Comparison of ENCODE assay signal across 14 cellular contexts in genomic region chr5:143033535-143034260, GRCh38.
DNase-seq lines count a peak whose midpoint lies in the region; ATAC-seq, FAIRE-seq and TF ChIP-seq lines count a peak whose summit lies in the region.
"Had no signal": no experiment of that assay in that cellular context is flagged by ENCODE, and none has a peak within 500 bp of the region (broad histone marks: within the 10 kb centered on the region; RNA-seq: fewer than 3 reads in every experiment).

No MANE protein-coding gene starts in this region.

- H3K27me3 ChIP-seq in bronchial epithelial cell (ENCODE audit: control insufficient read depth, insufficient read depth, low read length) (no peaks in the 10 kb centered on the region), mesendoderm (ENCODE audit: insufficient read depth, low read length, poor library complexity) (no peaks in the 10 kb centered on the region)
- H3K27me3 ChIP-seq: ascending aorta, heart right ventricle had no signal

- no peak overlapping the region for H3K9ac ChIP-seq in mesendoderm (ENCODE audit: low read length)

- no peak overlapping the region for H3K4me2 ChIP-seq in mesendoderm (ENCODE audit: low read length)

- H2BK5ac ChIP-seq in mesendoderm (ENCODE audit: low read length): no peak overlapping the region

- H3K36me3 ChIP-seq in bronchial epithelial cell (ENCODE audit: control insufficient read depth, insufficient read depth, low read length): no peaks in the 10 kb centered on the region
- no peaks in the 10 kb centered on the region for H3K36me3 ChIP-seq in mesendoderm (ENCODE audit: control insufficient read depth, insufficient read depth, low read length)

- no peak overlapping the region for H2BK120ac ChIP-seq in mesendoderm (ENCODE audit: low read depth, low read length)

- H3K27ac ChIP-seq in mesendoderm (ENCODE audit: low read depth, low read length): no peak overlapping the region
- H3K27ac ChIP-seq: ascending aorta, heart right ventricle had no signal

- no peaks in the 10 kb centered on the region for H3K79me1 ChIP-seq in mesendoderm (ENCODE audit: low read length)

- FAIRE-seq in bronchial epithelial cell (lab: Jason Lieb, UNC): peak; percentile 23

- in situ Hi-C loops in Caki2 (cut with HindIII; ENCODE audit: low pct_unique_long_range_greater_than_20kb, low sequenced_read_pairs): no loop called here

- H3K23ac ChIP-seq in mesendoderm (ENCODE audit: low read length): no peak overlapping the region

- H4K5ac ChIP-seq in mesendoderm (ENCODE audit: low read length): no peak overlapping the region

- H4K8ac ChIP-seq in mesendoderm (ENCODE audit: low read depth, low read length): no peak overlapping the region

- WGBS in mesendoderm (ENCODE audit: extremely low coverage, insufficient coverage, low lambda C conversion rate): no CpG with 5 or more reads among the region's 10 CpGs

- H2BK15ac ChIP-seq in mesendoderm (replicated peaks; ENCODE audit: low read depth): peak overlapping the region; percentile 48

- peak; percentile 72 for DNase-seq in Caki2 (ENCODE audit: low read depth)
- DNase-seq in LHCN-M2 (ENCODE audit: low read depth): peak; percentile 97
- DNase-seq in bronchial epithelial cell (ENCODE audit: low read depth): peak; percentile 98
- DNase-seq in mesendoderm: no peak
- no peak for DNase-seq in NCI-H146 (lab: John Stamatoyannopoulos, UW)
- DNase-seq in stimulated activated naive CD4-positive, alpha-beta T cell (lab: John Stamatoyannopoulos, UW): no peak
- no peak for DNase-seq in activated CD8-positive, alpha-beta memory T cell treated with anti-CD3 and anti-CD28 coated beads for 24 hours
- DNase-seq: activated CD4-positive, alpha-beta memory T cell treated with anti-CD3 and anti-CD28 coated beads for 36 hours; DND-41; heart right ventricle; NCI-H2171 treated with DMSO at 0.1 percent for 48 hours; stimulated activated naive CD8-positive, alpha-beta T cell treated with anti-CD3 and anti-CD28 coated beads, Interleukin-15, amount 100 ng/mL, for 72 hours had no signal

- ATAC-seq in HG03521 (IDR thresholded peaks at IDR 0.05; ENCODE audit: unreplicated experiment): no peak
- ATAC-seq: heart right ventricle; stimulated activated naive CD8-positive, alpha-beta T cell treated with anti-CD3 and anti-CD28 coated beads, Interleukin-15, amount 100 ng/mL, for 72 hours had no signal

- H3K4ac ChIP-seq in mesendoderm (ENCODE audit: low read depth, low read length): peak overlapping the region; percentile 20

- H3K4me1 ChIP-seq in mesendoderm (ENCODE audit: control insufficient read depth, low read depth, low read length): peaks cover 5% of the 10 kb centered on the region
- H3K4me1 ChIP-seq: ascending aorta had no signal

- H3K56ac ChIP-seq in mesendoderm (ENCODE audit: low read length): no peak overlapping the region

- H3K18ac ChIP-seq in mesendoderm (ENCODE audit: low read length): peak overlapping the region; percentile 47

- TF ChIP-seq CTCF in bronchial epithelial cell (IDR thresholded peaks at IDR 0.05; ENCODE audit: insufficient read depth, low read length, severe bottlenecking): no peak

- no peaks in the 10 kb centered on the region for H3K79me2 ChIP-seq in mesendoderm (ENCODE audit: control insufficient read depth, insufficient read depth, low read length)

- H2AK5ac ChIP-seq in mesendoderm (ENCODE audit: low read length): no peak overlapping the region

- H3K4me3 ChIP-seq in bronchial epithelial cell (ENCODE audit: low read depth, low read length) (no peak overlapping the region), mesendoderm (ENCODE audit: low read length) (no peak overlapping the region)
- H3K4me3 ChIP-seq: ascending aorta, heart right ventricle had no signal

Comparison
In these comparisons a context has a peak if more than half of its experiments do, and no peak if none do; other contexts are left out.
1. DNase-seq: peak in Caki2 (single experiment), LHCN-M2 (single experiment) and bronchial epithelial cell (single experiment); none in mesendoderm (single experiment), NCI-H146 (single experiment), stimulated activated naive CD4-positive, alpha-beta T cell (0 of 6) and activated CD8-positive, alpha-beta memory T cell treated with anti-CD3 and anti-CD28 coated beads for 24 hours (single experiment).